ENCODE assay signal across 16 cellular contexts in the genomic region with DNA sequence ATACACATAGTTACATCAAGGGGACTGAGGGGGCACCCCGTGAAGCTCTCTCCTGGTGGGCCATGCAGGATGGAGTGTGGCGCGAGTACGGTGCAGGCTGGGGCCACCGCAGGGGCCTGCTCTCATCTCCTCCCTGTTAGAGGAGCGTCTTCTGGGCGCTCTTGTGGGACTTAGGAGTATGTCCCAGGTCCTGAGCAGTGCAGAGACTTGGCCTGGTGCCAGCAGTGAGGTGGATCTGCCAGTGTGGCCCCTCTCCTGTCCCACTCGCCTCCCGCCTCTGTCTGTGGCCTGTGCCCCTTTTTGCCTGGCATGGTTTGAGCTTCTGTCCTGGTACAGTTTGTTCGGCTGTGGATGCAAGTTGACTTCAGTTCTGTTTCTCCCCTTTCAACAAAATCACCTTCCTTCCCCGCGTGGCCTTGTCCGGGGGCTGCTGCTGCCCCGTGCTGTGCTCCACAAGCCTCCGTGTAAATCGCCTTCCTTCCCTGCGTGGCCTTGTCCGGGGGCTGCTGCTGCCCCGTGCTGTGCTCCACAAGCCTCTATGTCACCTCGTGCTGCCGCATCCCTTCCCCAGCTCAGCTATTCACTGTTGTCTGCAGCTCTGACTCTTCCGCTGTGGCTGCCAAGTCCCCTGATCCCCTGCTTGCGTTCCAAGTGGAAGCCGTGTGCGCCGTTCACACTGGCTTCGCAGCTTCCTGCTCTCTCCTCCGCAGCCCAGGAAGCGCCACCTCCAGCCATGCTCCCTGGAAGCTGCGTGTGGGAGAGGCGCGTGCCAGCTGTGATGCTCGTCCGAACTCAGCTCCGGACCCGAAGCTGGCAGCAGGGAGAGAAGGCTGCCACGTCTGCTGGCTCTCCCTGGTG. TPM values are rescaled to one million over a fixed set of nuclear protein-coding genes. Genes with fewer than 3 reads are reported as not detected.
DNase-seq lines count a peak whose midpoint lies in the region; ATAC-seq and TF ChIP-seq lines count a peak whose summit lies in the region.
"Had no signal": no experiment of that assay in that cellular context is flagged by ENCODE, and none has a peak within 500 bp of the region (broad histone marks: within the 10 kb centered on the region; RNA-seq: fewer than 3 reads in every experiment).

No MANE protein-coding gene starts in this region.

- H3K36me3 ChIP-seq in ovary = no peaks in the 10 kb centered on the region

- H3K27ac ChIP-seq in caudate nucleus (ENCODE audit: low read depth, low read length) = peak overlapping the region; percentile 68
- H3K27ac ChIP-seq in ovary = no peak overlapping the region

- intact Hi-C loops in ovary (cut with DNase I) = no loop called here

- TF ChIP-seq POLR2A in ovary (IDR thresholded peaks at IDR 0.05) = no peak

- H3K4me1 ChIP-seq in ovary (ENCODE audit: insufficient read depth) = no peaks in the 10 kb centered on the region

- H3K4me3 ChIP-seq in ovary = no peak overlapping the region

- DNase-seq in NCI-H510A (lab: John Stamatoyannopoulos, UW) (peak; percentile 42), NCI-H510A treated with DMSO at 0.1 percent for 48 hours (lab: John Stamatoyannopoulos, UW) (no peak), caudate nucleus (lab: John Stamatoyannopoulos, UW) (peak in 23 of 61 donors; percentile 23 to 73 (median 47)), islet precursor cell (peak; percentile 46), superior temporal gyrus (ENCODE audit: extremely low spot score) (peak; percentile 58), mesenteric fat pad (ENCODE audit: low spot score) (no peak), ovary (no peak)
- DNase-seq: Calu3; effector CD8-positive, alpha-beta T cell; HCEC 1CT; Kasumi-1; NCI-H748 treated with DMSO at 0.1 percent for 48 hours; RPMI8226; stimulated activated naive CD4-positive, alpha-beta T cell treated with Interleukin-2 at 50 U/mL for 16 hours; T-helper 2 cell had no signal

- no peak for TF ChIP-seq CTCF in ovary (IDR thresholded peaks at IDR 0.05)

- no peaks in the 10 kb centered on the region for H3K9me3 ChIP-seq in ovary

- no peak for TF ChIP-seq EP300 in ovary (IDR thresholded peaks at IDR 0.05)

- no peak for ATAC-seq in HG02852 (IDR thresholded peaks at IDR 0.05; ENCODE audit: unreplicated experiment)

- WGBS in ovary, 3 donors = 63 to 75% (median 70%) methylated on average over 36 to 37 of the region's 37 CpGs

- no peaks in the 10 kb centered on the region for H3K27me3 ChIP-seq in ovary

RNA-seq across cellular contexts. Expression of a gene that starts 13.7 kb away (rescaled TPM):
- total RNA-seq in mesenteric fat pad (39.6 TPM), ovary (10 to 100 TPM in 4 of 7 donors, 1 to 10 TPM in 3; 4.1 to 31.6 (median 10.5) TPM)
- 1 to 10 TPM; 2.3 to 8.3 TPM for polyA plus RNA-seq in ovary

Comparison
In these comparisons a context has a peak if more than half of its experiments do, and no peak if none do; other contexts are left out.
1. DNase-seq: peak in NCI-H510A (single experiment), islet precursor cell (single experiment) and superior temporal gyrus (single experiment); none in NCI-H510A treated with DMSO at 0.1 percent for 48 hours (single experiment), mesenteric fat pad (single experiment) and ovary (0 of 5).